ENCODE assay signal across 19 cellular contexts in the genomic region with DNA sequence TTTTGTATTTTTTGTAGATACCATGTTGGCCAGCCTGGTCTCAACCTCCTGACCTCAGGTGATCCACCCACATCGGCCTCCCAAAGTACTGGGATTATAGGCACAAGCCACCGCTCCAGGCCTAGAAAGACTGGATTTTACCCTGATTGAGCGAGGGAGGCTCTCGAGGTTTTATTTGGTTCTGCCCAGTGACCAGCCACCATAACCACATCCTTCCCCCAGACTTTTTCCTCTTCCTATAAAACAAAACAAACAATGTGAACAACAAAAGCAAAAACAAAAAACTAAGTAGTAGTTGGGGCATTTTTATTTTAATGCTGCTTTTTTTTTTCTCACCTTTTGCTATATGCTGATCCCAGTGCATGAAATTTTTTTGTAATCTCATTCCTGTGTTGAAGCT.
A peak's percentile ranks its signal among the peaks of the same experiment; 100 is the strongest.
DNase-seq lines count a peak whose midpoint lies in the region; ATAC-seq and TF ChIP-seq lines count a peak whose summit lies in the region.
"Had no signal": no experiment of that assay in that cellular context is flagged by ENCODE, and none has a peak within 500 bp of the region (broad histone marks: within the 10 kb centered on the region; RNA-seq: fewer than 3 reads in every experiment).

No MANE protein-coding gene starts in this region.

- ATAC-seq in activated CD8-positive, alpha-beta T cell treated with anti-CD3 and anti-CD28 coated beads, Interleukin-2, amount 10 ng/mL, durations not matched to agents 7 days and 5 days = no peak
- ATAC-seq in naive thymus-derived CD8-positive, alpha-beta T cell = no peak
- no peak for ATAC-seq in GM18909 (IDR thresholded peaks at IDR 0.05; ENCODE audit: poor library complexity, unreplicated experiment)
- ATAC-seq: SK-N-SH treated with all-trans-retinoic acid at 6 μM for 48 hours had no signal

- peak overlapping the region; percentile 53 for H3K27ac Mint-ChIP-seq in T-helper 1 cell treated with Interleukin-12 subunit alpha and Interleukin-12 subunit beta and Interleukin-4 antibody, amounts not matched to agents 30 μg/mL and 1 μg/mL, for 36 hours
- no peak overlapping the region for H3K27ac Mint-ChIP-seq in activated CD8-positive, alpha-beta T cell treated with anti-CD3 and anti-CD28 coated beads, Interleukin-2, amount 10 ng/mL, durations not matched to agents 7 days and 5 days
- H3K27ac Mint-ChIP-seq in naive thymus-derived CD8-positive, alpha-beta T cell = peak overlapping the region in 5 of 10 donors; percentile 7 to 69 (median 48)

- no peak for TF ChIP-seq CTCF in HL-60 (IDR thresholded peaks at IDR 0.05; ENCODE audit: insufficient read depth, low read length)

- H3K27ac ChIP-seq in HL-60 (replicated peaks) = peak overlapping the region; percentile 81

- CTCF ChIA-PET in activated CD8-positive, alpha-beta T cell treated with anti-CD3 and anti-CD28 coated beads, Interleukin-2, amount 10 ng/mL, durations not matched to agents 7 days and 5 days (lab: Charles Lee) = no interaction called here

- H3K36me3 Mint-ChIP-seq in T-helper 1 cell treated with Interleukin-12 subunit alpha and Interleukin-12 subunit beta and Interleukin-4 antibody, amounts not matched to agents 30 μg/mL and 1 μg/mL, for 36 hours (ENCODE audit: low read depth) = no peaks in the 10 kb centered on the region
- peaks cover 11% of the 10 kb centered on the region for H3K36me3 Mint-ChIP-seq in activated CD8-positive, alpha-beta T cell treated with anti-CD3 and anti-CD28 coated beads, Interleukin-2, amount 10 ng/mL, durations not matched to agents 7 days and 5 days (ENCODE audit: low read depth)
- H3K36me3 Mint-ChIP-seq in naive thymus-derived CD8-positive, alpha-beta T cell = no peaks in the 10 kb centered on the region

- DNase-seq in T-helper 1 cell (no peak), HL-60 (ENCODE audit: low read depth in 1 of 2, low spot score in 1 of 2) (no peak), COLO668 (lab: John Stamatoyannopoulos, UW; ENCODE audit: unreplicated experiment) (no peak), hippocampal formation (lab: John Stamatoyannopoulos, UW) (no peak)
- peak; percentile 32 for DNase-seq in activated CD8-positive, alpha-beta T cell treated with anti-CD3 and anti-CD28 coated beads, Interleukin-2, amount 10 ng/mL, durations not matched to agents 7 days and 5 days
- DNase-seq in naive thymus-derived CD8-positive, alpha-beta T cell = no peak
- DNase-seq: 8988T; activated CD8-positive, alpha-beta memory T cell treated with anti-CD3 and anti-CD28 coated beads for 24 hours; activated gamma-delta T cell; C1 segment of cervical spinal cord; DMS79 treated with DMSO at 0.1 percent for 48 hours; head of caudate nucleus; NCI-H1930; NCI-H446 treated with DMSO at 0.1 percent for 48 hours; NK-92 treated with Interleukin-12 subunit alpha and Interleukin-12 subunit beta, amount 100 ng/mL, for 24 hours; stimulated activated CD4-positive, alpha-beta T cell treated with anti-CD3 and anti-CD28 coated beads, Interleukin-4, amount 100 ng/mL, for 4 hours had no signal

- no peaks in the 10 kb centered on the region for H3K9me3 Mint-ChIP-seq in T-helper 1 cell treated with Interleukin-12 subunit alpha and Interleukin-12 subunit beta and Interleukin-4 antibody, amounts not matched to agents 30 μg/mL and 1 μg/mL, for 36 hours
- H3K9me3 Mint-ChIP-seq in activated CD8-positive, alpha-beta T cell treated with anti-CD3 and anti-CD28 coated beads, Interleukin-2, amount 10 ng/mL, durations not matched to agents 7 days and 5 days (ENCODE audit: insufficient read depth) = peaks cover 4% of the 10 kb centered on the region
- H3K9me3 Mint-ChIP-seq in naive thymus-derived CD8-positive, alpha-beta T cell = no peaks in the 10 kb centered on the region

- no peak overlapping the region for H3K4me3 ChIP-seq in HL-60 (replicated peaks; ENCODE audit: insufficient read depth, low read length)

- H3K27me3 ChIP-seq in HL-60 (ENCODE audit: insufficient read depth, poor library complexity, severe bottlenecking) = no peaks in the 10 kb centered on the region

- peaks cover 38% of the 10 kb centered on the region for H3K4me1 Mint-ChIP-seq in T-helper 1 cell treated with Interleukin-12 subunit alpha and Interleukin-12 subunit beta and Interleukin-4 antibody, amounts not matched to agents 30 μg/mL and 1 μg/mL, for 36 hours (ENCODE audit: low read depth)
- peaks cover 61% of the 10 kb centered on the region for H3K4me1 Mint-ChIP-seq in activated CD8-positive, alpha-beta T cell treated with anti-CD3 and anti-CD28 coated beads, Interleukin-2, amount 10 ng/mL, durations not matched to agents 7 days and 5 days (ENCODE audit: low read depth)
- peaks cover 19 to 66% (median 49%) of the 10 kb centered on the region in 4 donors for H3K4me1 Mint-ChIP-seq in naive thymus-derived CD8-positive, alpha-beta T cell

- POLR2A ChIA-PET in activated CD8-positive, alpha-beta T cell treated with anti-CD3 and anti-CD28 coated beads, Interleukin-2, amount 10 ng/mL, durations not matched to agents 7 days and 5 days (lab: Charles Lee) = no interaction called here
- POLR2A ChIA-PET in naive thymus-derived CD8-positive, alpha-beta T cell (lab: Charles Lee) = interaction anchor here (0.7 kb wide), 1 partner anchor 772 kb away, joined by 3 read pairs; no protein-coding TSS in a partner anchor

- peaks cover 27% of the 10 kb centered on the region for H3K27me3 Mint-ChIP-seq in T-helper 1 cell treated with Interleukin-12 subunit alpha and Interleukin-12 subunit beta and Interleukin-4 antibody, amounts not matched to agents 30 μg/mL and 1 μg/mL, for 36 hours (ENCODE audit: low read depth)
- H3K27me3 Mint-ChIP-seq in activated CD8-positive, alpha-beta T cell treated with anti-CD3 and anti-CD28 coated beads, Interleukin-2, amount 10 ng/mL, durations not matched to agents 7 days and 5 days (ENCODE audit: low read depth) = peaks cover 17% of the 10 kb centered on the region
- no peaks in the 10 kb centered on the region for H3K27me3 Mint-ChIP-seq in naive thymus-derived CD8-positive, alpha-beta T cell

- peak overlapping the region; percentile 29 for H3K4me3 Mint-ChIP-seq in T-helper 1 cell treated with Interleukin-12 subunit alpha and Interleukin-12 subunit beta and Interleukin-4 antibody, amounts not matched to agents 30 μg/mL and 1 μg/mL, for 36 hours
- peak overlapping the region; percentile 22 for H3K4me3 Mint-ChIP-seq in activated CD8-positive, alpha-beta T cell treated with anti-CD3 and anti-CD28 coated beads, Interleukin-2, amount 10 ng/mL, durations not matched to agents 7 days and 5 days
- H3K4me3 Mint-ChIP-seq in naive thymus-derived CD8-positive, alpha-beta T cell = peak overlapping the region in 8 of 10 donors; percentile 29 to 83 (median 48)
